ENCODE assay signal across 8 cellular contexts in genomic region chr15:45522179-45522930, GRCh38. TPM values are rescaled to one million over a fixed set of nuclear protein-coding genes. Genes with fewer than 3 reads are reported as not detected.
DNase-seq lines count a peak whose midpoint lies in the region; ATAC-seq and TF ChIP-seq lines count a peak whose summit lies in the region.

A gene with protein sequence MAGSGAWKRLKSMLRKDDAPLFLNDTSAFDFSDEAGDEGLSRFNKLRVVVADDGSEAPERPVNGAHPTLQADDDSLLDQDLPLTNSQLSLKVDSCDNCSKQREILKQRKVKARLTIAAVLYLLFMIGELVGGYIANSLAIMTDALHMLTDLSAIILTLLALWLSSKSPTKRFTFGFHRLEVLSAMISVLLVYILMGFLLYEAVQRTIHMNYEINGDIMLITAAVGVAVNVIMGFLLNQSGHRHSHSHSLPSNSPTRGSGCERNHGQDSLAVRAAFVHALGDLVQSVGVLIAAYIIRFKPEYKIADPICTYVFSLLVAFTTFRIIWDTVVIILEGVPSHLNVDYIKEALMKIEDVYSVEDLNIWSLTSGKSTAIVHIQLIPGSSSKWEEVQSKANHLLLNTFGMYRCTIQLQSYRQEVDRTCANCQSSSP (minus strand): TSS chr15:45522755. CDS start chr15:45522354, 401 bp downstream.

- H2AFZ ChIP-seq in PC-3 (ENCODE audit: low read length) (peak within 1 kb of the TSS; percentile 75), neural progenitor cell (replicated peaks) (peak within 1 kb of the TSS; percentile 97)

- peaks cover 17% of the 10 kb centered on the region for H3K27me3 Mint-ChIP-seq in neural progenitor cell (ENCODE audit: insufficient read depth, low read depth)

- H3K9ac ChIP-seq in PC-3 (ENCODE audit: low read length) = peak within 1 kb of the TSS; percentile 22; the same call in 1 of the 2 replicates
- no peak within 1 kb of the TSS for H3K9ac ChIP-seq in neural progenitor cell
- peak within 1 kb of the TSS; percentile 79 to 80 for H3K9ac ChIP-seq in stomach smooth muscle (ENCODE audit: low read length in 2 of 2)

- CTCF ChIA-PET in PC-3 (lab: Charles Lee) = no interaction called here

- H3K9me3 ChIP-seq in PC-3 (ENCODE audit: low read length) (no peaks in the 10 kb centered on the region), neural progenitor cell (ENCODE audit: low read depth) (no peaks in the 10 kb centered on the region), stomach smooth muscle (ENCODE audit: control insufficient read depth in 2 of 2, low read length in 2 of 2) (no peaks in the 10 kb centered on the region)

- intact Hi-C loops in PC-3 (cut with micrococcal nuclease) = loop anchor here (5.0 kb wide), 1 partner anchor 90 kb away; no protein-coding TSS in a partner anchor

- no peaks in the 10 kb centered on the region for H3K36me3 ChIP-seq in PC-3 (ENCODE audit: low read depth, low read length)
- H3K36me3 ChIP-seq in neural progenitor cell = no peaks in the 10 kb centered on the region
- H3K36me3 ChIP-seq in stomach smooth muscle (ENCODE audit: control insufficient read depth in 2 of 2, insufficient read depth in 2 of 2, low read length in 2 of 2) = no peaks in the 10 kb centered on the region

- in situ Hi-C loops in ACHN (cut with HindIII; ENCODE audit: low pct_ligation_motif_present, low pct_unique_long_range_greater_than_20kb, low sequenced_read_pairs) = no loop called here

- no peak for TF ChIP-seq CTCF in PC-3 (conservative IDR thresholded peaks at IDR 0.05; ENCODE audit: low read depth, low read length)
- TF ChIP-seq CTCF in foreskin fibroblast (IDR thresholded peaks at IDR 0.05; ENCODE audit: low read depth, low read length) = peak; percentile 50
- TF ChIP-seq CTCF in neural progenitor cell (IDR thresholded peaks at IDR 0.05) = peak; percentile 50

- H3K27ac ChIP-seq in PC-3 (ENCODE audit: low read length) (no peak within 1 kb of the TSS), neural progenitor cell (no peak within 1 kb of the TSS), stomach smooth muscle (ENCODE audit: low read length) (peak within 1 kb of the TSS; percentile 66)

- peak within 1 kb of the TSS; percentile 90 for H3K4me3 Mint-ChIP-seq in neural progenitor cell

- H3K4me2 ChIP-seq in PC-3 (ENCODE audit: low read length) (peak within 1 kb of the TSS; percentile 89), neural progenitor cell (peak within 1 kb of the TSS; percentile 86)

- H3K4me3 ChIP-seq in PC-3 (ENCODE audit: low read length) (peak within 1 kb of the TSS; percentile 77), foreskin fibroblast (ENCODE audit: low read depth in 1 of 2, low read length in 2 of 2) (peak within 1 kb of the TSS; percentile 86 to 91), neural progenitor cell (peak within 1 kb of the TSS; percentile 64), stomach smooth muscle (ENCODE audit: low read length in 2 of 2) (peak within 1 kb of the TSS; percentile 95)

- peaks cover 2% of the 10 kb centered on the region for H3K9me3 Mint-ChIP-seq in neural progenitor cell

- BruUV-seq in PC-3 (replicated peaks; lab: Mats Ljungman, UMichigan) = no TSS peak

- H3K27ac Mint-ChIP-seq in neural progenitor cell = peak within 1 kb of the TSS; percentile 48

- H3F3A ChIP-seq in PC-3 (ENCODE audit: low read length, unreplicated experiment) (no peaks in the 10 kb centered on the region), neural progenitor cell (ENCODE audit: low read depth) (peaks cover 5% of the 10 kb centered on the region)

- H3K4me1 ChIP-seq in PC-3 (ENCODE audit: insufficient read depth, low read length) (no peaks in the 10 kb centered on the region), neural progenitor cell (no peaks in the 10 kb centered on the region), stomach smooth muscle (ENCODE audit: control insufficient read depth, insufficient read depth, low read length) (peaks cover 13% of the 10 kb centered on the region)

- no peaks in the 10 kb centered on the region for H3K27me3 ChIP-seq in PC-3 (ENCODE audit: low read length)
- peaks cover 98% of the 10 kb centered on the region for H3K27me3 ChIP-seq in neural progenitor cell
- no peaks in the 10 kb centered on the region for H3K27me3 ChIP-seq in stomach smooth muscle (ENCODE audit: control insufficient read depth in 1 of 2, insufficient read depth in 2 of 2, low read length in 2 of 2)

- no peaks in the 10 kb centered on the region for H3K79me2 ChIP-seq in PC-3 (ENCODE audit: low read length)
- no peaks in the 10 kb centered on the region for H3K79me2 ChIP-seq in neural progenitor cell (ENCODE audit: low read depth)

- ATAC-seq in GM18861 (IDR thresholded peaks at IDR 0.05; ENCODE audit: unreplicated experiment) (peak; percentile 49), HG03095 (IDR thresholded peaks at IDR 0.05; ENCODE audit: unreplicated experiment) (peak; percentile 59), PC-3 (peak; percentile 83)

- H3K36me3 Mint-ChIP-seq in neural progenitor cell = peaks cover 2% of the 10 kb centered on the region

- H3K9me2 ChIP-seq in PC-3 (replicated peaks; ENCODE audit: low read length) = no peaks in the 10 kb centered on the region

- H4K20me1 ChIP-seq in PC-3 (ENCODE audit: low read length) (no peaks in the 10 kb centered on the region), neural progenitor cell (ENCODE audit: low read depth) (no peaks in the 10 kb centered on the region)

- DNase-seq in ACHN (peak; percentile 55), PC-3 (peak; percentile 38), activated gamma-delta T cell (lab: John Stamatoyannopoulos, UW) (peak; percentile 66), foreskin fibroblast (peak; percentile 55 to 85), neural progenitor cell (ENCODE audit: low spot score) (peak; percentile 81)

- POLR2A ChIA-PET in PC-3 (lab: Charles Lee; ENCODE audit: unreplicated experiment) = no interaction called here

- peaks cover 10% of the 10 kb centered on the region for H3K4me1 Mint-ChIP-seq in neural progenitor cell

RNA-seq across cellular contexts. Expression of the gene that starts here (rescaled TPM):
- 1.3 and 1.4 TPM in 2 replicates for total RNA-seq in PC-3 (2014; rRNA removed)
- total RNA-seq in neural progenitor cell (ENCODE audit: low replicate concordance) = 0.02 and 0.19 TPM in 2 replicates

Comparison
In these comparisons a context has a peak if more than half of its experiments do, and no peak if none do; other contexts are left out.
1. Peak in DNase-seq, H3K4me3 ChIP-seq and H3K4me2 ChIP-seq in neural progenitor cell; RNA of the gene not detected or under 1 TPM.